ENCODE assay signal across 1 cellular context in genomic region chr5:107631805-107632362, GRCh38.
TF ChIP-seq lines count a peak whose summit lies in the region.

No MANE protein-coding gene starts in this region.

TF ChIP-seq in GM12878, 131 proteins besides CTCF, POLR2A, EP300 and RAD21:
- no peak for TF ChIP-seq TCF7 (IDR thresholded peaks at IDR 0.05; ENCODE audit: borderline replicate concordance)
- no peak for TF ChIP-seq PAX5 (IDR thresholded peaks at IDR 0.05; ENCODE audit: borderline replicate concordance, low read depth, low read length)
- TF ChIP-seq CREB1 (IDR thresholded peaks at IDR 0.05; ENCODE audit: low read depth) = no peak
- no peak for TF ChIP-seq SMC3 (IDR thresholded peaks at IDR 0.05; ENCODE audit: borderline replicate concordance, low read length)
- no peak for TF ChIP-seq SREBF2 (IDR thresholded peaks at IDR 0.05; ENCODE audit: low read length)
- TF ChIP-seq HCFC1 (IDR thresholded peaks at IDR 0.05; ENCODE audit: low read length) = no peak
- no peak for TF ChIP-seq BCL3 (IDR thresholded peaks at IDR 0.05; ENCODE audit: borderline replicate concordance, insufficient read depth, low read depth, low read length, poor library complexity, severe bottlenecking)
- TF ChIP-seq NBN (IDR thresholded peaks at IDR 0.05) = no peak
- TF ChIP-seq SMAD1 (IDR thresholded peaks at IDR 0.05; ENCODE audit: low read depth, partially characterized antibody) = no peak
- TF ChIP-seq CUX1 (IDR thresholded peaks at IDR 0.05; ENCODE audit: insufficient replicate concordance, low read depth, low read length) = no peak
- no peak for TF ChIP-seq NR2F1 (conservative IDR thresholded peaks at IDR 0.05)
- no peak for TF ChIP-seq RFX5 (IDR thresholded peaks at IDR 0.05; ENCODE audit: low read depth, low read length)
- no peak for TF ChIP-seq MEF2A (IDR thresholded peaks at IDR 0.05; ENCODE audit: insufficient read depth, low read depth, low read length)
- no peak for TF ChIP-seq JUND (IDR thresholded peaks at IDR 0.05; ENCODE audit: low read depth, low read length)
- TF ChIP-seq ATF2 (IDR thresholded peaks at IDR 0.05; ENCODE audit: low read length) = no peak
- TF ChIP-seq ESRRA (IDR thresholded peaks at IDR 0.05; ENCODE audit: low read length) = no peak
- no peak for TF ChIP-seq TCF12 (IDR thresholded peaks at IDR 0.05; ENCODE audit: low read depth, low read length)
- no peak for TF ChIP-seq ZBTB11 (CRISPR knock-in tag; IDR thresholded peaks at IDR 0.05)
